Comparison of ENCODE assay signal across 20 cellular contexts in the genomic region with DNA sequence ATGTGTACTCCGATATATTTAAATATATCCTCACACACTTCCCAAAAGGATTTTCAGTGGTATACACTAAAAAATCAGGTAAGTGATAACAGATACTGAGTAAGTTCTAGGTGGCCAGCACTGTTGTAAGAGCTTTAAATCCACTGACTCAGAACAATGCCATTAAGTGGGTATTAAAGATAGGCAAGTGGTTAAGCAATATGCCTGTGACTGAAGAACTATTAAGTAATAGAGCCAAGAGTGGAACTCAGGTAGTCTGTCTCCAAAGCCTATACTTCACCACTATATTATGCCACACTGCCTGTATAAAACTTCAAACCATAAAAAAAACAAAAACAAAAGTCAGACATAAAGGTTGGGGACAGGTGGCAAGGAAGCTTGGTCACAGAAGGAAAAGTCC. TPM values are rescaled to one million over a fixed set of nuclear protein-coding genes. Genes with fewer than 3 reads are reported as not detected.
A peak's percentile ranks its signal among the peaks of the same experiment; 100 is the strongest.
DNase-seq lines count a peak whose midpoint lies in the region; ATAC-seq and TF ChIP-seq lines count a peak whose summit lies in the region.
"Had no signal": no experiment of that assay in that cellular context is flagged by ENCODE, and none has a peak within 500 bp of the region (broad histone marks: within the 10 kb centered on the region; RNA-seq: fewer than 3 reads in every experiment).

No MANE protein-coding gene starts in this region.

- DNase-seq in GM23248 (peak; percentile 24), NCI-H82 treated with DMSO at 0.1 percent for 48 hours (lab: John Stamatoyannopoulos, UW; ENCODE audit: unreplicated experiment) (peak; percentile 16), fibroblast of pulmonary artery (ENCODE audit: low read depth) (peak; percentile 43), gastrocnemius medialis (no peak), T-helper 1 cell (no peak), inferior parietal cortex (ENCODE audit: extremely low spot score) (no peak)
- DNase-seq: ACHN, AML-193, DMS 273 treated with DMSO at 0.1 percent for 48 hours, GF-D8, NCI-H1105 treated with DMSO at 0.1 percent for 48 hours, NCI-H1694, NCI-H2081 treated with DMSO at 0.1 percent for 48 hours, NCI-H510A, PC-9, SJCRH30 had no signal

- H2AFZ ChIP-seq in GM23248 = no peak overlapping the region
- H2AFZ ChIP-seq: PC-9 had no signal

- TF ChIP-seq CTCF in fibroblast of pulmonary artery (IDR thresholded peaks at IDR 0.05; ENCODE audit: low read length, missing control alignments) = no peak
- no peak for TF ChIP-seq CTCF in gastrocnemius medialis (IDR thresholded peaks at IDR 0.05 in 4 of 5, conservative IDR thresholded peaks at IDR 0.05 in 1 of 5)

- H4K20me1 ChIP-seq in GM23248 (ENCODE audit: insufficient read depth) = no peaks in the 10 kb centered on the region

- intact Hi-C loops in gastrocnemius medialis (cut with DNase I; ENCODE audit: low total_unique reads) = no loop called here

- no peaks in the 10 kb centered on the region for H3K79me2 ChIP-seq in GM23248 (ENCODE audit: insufficient read depth)

- H3K9me3 ChIP-seq in GM23248 (ENCODE audit: low read depth) (no peaks in the 10 kb centered on the region), gastrocnemius medialis (no peaks in the 10 kb centered on the region)
- H3K9me3 ChIP-seq: SJCRH30 had no signal

- H3K27ac ChIP-seq in GM23248 (no peak overlapping the region), gastrocnemius medialis (peak overlapping the region in 2 of 4 donors; percentile 22 to 31)
- H3K27ac ChIP-seq: C4-2B, PC-9, RWPE1 had no signal

- ATAC-seq in gastrocnemius medialis (peak; percentile 45 to 94), GM21825 (IDR thresholded peaks at IDR 0.05; ENCODE audit: unreplicated experiment) (no peak)
- ATAC-seq: K562 had no signal

- no peaks in the 10 kb centered on the region for H3K9me2 ChIP-seq in GM23248 (ENCODE audit: insufficient read depth)

- H3F3A ChIP-seq in GM23248 (ENCODE audit: insufficient read depth) = peaks cover 23% of the 10 kb centered on the region

- H3K4me3 ChIP-seq in GM23248 (no peak overlapping the region), fibroblast of pulmonary artery (replicated peaks; ENCODE audit: low read depth, low read length) (no peak overlapping the region), gastrocnemius medialis (no peak overlapping the region)
- H3K4me3 ChIP-seq: K562, PC-9, SJCRH30 had no signal

- WGBS in GM23248 (ENCODE audit: low coverage in 1 of 2, low lambda C conversion rate in 2 of 2, missing lambda C conversion rate in 2 of 2), 2 experiments = 96 to 100% methylated on average over 1 of the region's 1 CpG

- in situ Hi-C loops in GM23248 (cut with MboI) = no loop called here
- in situ Hi-C loops in gastrocnemius medialis (cut with MboI; ENCODE audit: low sequenced_read_pairs in 4 of 4) = no loop called here

- peak overlapping the region; percentile 7 for H3K4me2 ChIP-seq in GM23248 (ENCODE audit: unreplicated experiment)
- H3K4me2 ChIP-seq: PC-9 had no signal

- H3K4me1 ChIP-seq in GM23248 (ENCODE audit: insufficient read depth) (peaks cover 30% of the 10 kb centered on the region), gastrocnemius medialis (peaks cover 0 to 2% of the 10 kb centered on the region in 2 donors)

- peaks cover 11% of the 10 kb centered on the region for H3K36me3 ChIP-seq in GM23248 (ENCODE audit: low read depth)
- peaks cover 0 to 31% of the 10 kb centered on the region in 2 donors for H3K36me3 ChIP-seq in gastrocnemius medialis

- no peak overlapping the region for H3K9ac ChIP-seq in GM23248

- no peak for TF ChIP-seq POLR2A in gastrocnemius medialis (IDR thresholded peaks at IDR 0.05)

- H3K27me3 ChIP-seq in GM23248 (replicated peaks; ENCODE audit: insufficient read depth) (no peaks in the 10 kb centered on the region), gastrocnemius medialis (no peaks in the 10 kb centered on the region)
- H3K27me3 ChIP-seq: SJCRH30 had no signal

RNA-seq across cellular contexts. Expression of a gene that starts 37.2 kb away (rescaled TPM):
- 5.6 and 13.9 TPM in 2 replicates for total RNA-seq in GM23248 (2014; rRNA removed; shearing (Covaris generic))
- polyA plus RNA-seq in GM23248 (2016; fragmentation: Nextera tagmentation; extraction: Ambion mirVana) = 4.1 and 5.8 TPM in 2 replicates
- 10 to 100 TPM in 1 of 4 donors, 1 to 10 TPM in 3; 4.6 to 11.2 (median 8.6) TPM for total RNA-seq in gastrocnemius medialis

Comparison
In these comparisons a context has a peak if more than half of its experiments do, and no peak if none do; other contexts are left out.
1. DNase-seq: peak in GM23248 (single experiment), NCI-H82 treated with DMSO at 0.1 percent for 48 hours (single experiment) and fibroblast of pulmonary artery (single experiment); none in gastrocnemius medialis (0 of 2), T-helper 1 cell (0 of 5) and inferior parietal cortex (single experiment).